Comparison of ENCODE assay signal across 19 cellular contexts in the genomic region with DNA sequence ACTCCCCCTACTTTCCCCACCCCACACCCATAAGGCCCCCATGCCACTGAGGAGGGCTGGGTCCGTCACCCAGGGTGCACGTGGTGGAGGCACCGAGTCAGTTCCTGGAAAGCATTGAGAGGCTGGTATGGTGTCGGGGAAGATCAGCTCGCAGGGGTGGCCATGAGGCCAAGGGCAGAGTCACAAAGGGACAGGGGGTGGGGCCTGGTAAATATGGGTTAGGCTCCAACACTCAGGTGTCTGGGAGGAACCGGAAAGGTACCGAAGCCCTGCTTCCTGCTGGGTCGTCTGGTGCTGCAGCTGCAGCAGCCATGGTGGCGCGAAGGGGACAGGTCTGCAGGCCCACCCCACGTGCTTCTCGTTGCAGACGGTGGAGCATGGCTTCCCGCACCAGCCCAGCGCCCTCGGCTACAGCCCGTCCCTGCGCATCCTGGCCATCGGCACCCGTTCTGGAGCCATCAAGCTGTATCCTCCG.
"Had no signal": no experiment of that assay in that cellular context is flagged by ENCODE, and none has a peak within 500 bp of the region (broad histone marks: within the 10 kb centered on the region; RNA-seq: fewer than 3 reads in every experiment).

No MANE protein-coding gene starts in this region.

- H3K36me3 ChIP-seq: gastroesophageal sphincter had no signal

- ATAC-seq: activated CD4-positive, alpha-beta T cell treated with anti-CD3 and anti-CD28 coated beads for 36 hours; activated CD8-positive, alpha-beta T cell treated with anti-CD3 and anti-CD28 coated beads for 36 hours; effector memory CD8-positive, alpha-beta T cell; gastroesophageal sphincter; left ventricle myocardium superior; naive thymus-derived CD4-positive, alpha-beta T cell; psoas muscle; sciatic nerve; T-cell had no signal

- H3K4me3 ChIP-seq: gastroesophageal sphincter, psoas muscle, suprapubic skin had no signal

- DNase-seq: activated CD4-positive, alpha-beta T cell treated with anti-CD3 and anti-CD28 coated beads for 36 hours; activated CD8-positive, alpha-beta memory T cell treated with anti-CD3 and anti-CD28 coated beads, Interleukin-2, amount 50 U/mL, for 48 hours; activated CD8-positive, alpha-beta T cell treated with anti-CD3 and anti-CD28 coated beads for 36 hours; activated naive CD4-positive, alpha-beta T cell treated with anti-CD3 and anti-CD28 coated beads for 36 hours; central memory CD4-positive, alpha-beta T cell; cortex of kidney; effector memory CD8-positive, alpha-beta T cell; left ventricle myocardium superior; naive thymus-derived CD4-positive, alpha-beta T cell; psoas muscle; stimulated activated CD4-positive, alpha-beta T cell treated with anti-CD3 and anti-CD28 coated beads, Interleukin-12 subunit alpha, Interleukin-12 subunit beta, amount 100 ng/mL, for 4 hours; stimulated activated naive CD4-positive, alpha-beta T cell; T-cell; T1000 had no signal

- H3K27ac ChIP-seq: epithelial cell of prostate, gastroesophageal sphincter, psoas muscle, suprapubic skin, VCaP had no signal

- H3K27me3 ChIP-seq: gastroesophageal sphincter, suprapubic skin had no signal

- H3K9me3 ChIP-seq: gastroesophageal sphincter, psoas muscle, suprapubic skin had no signal

- H3K4me1 ChIP-seq: psoas muscle had no signal
